In the genomic region with DNA sequence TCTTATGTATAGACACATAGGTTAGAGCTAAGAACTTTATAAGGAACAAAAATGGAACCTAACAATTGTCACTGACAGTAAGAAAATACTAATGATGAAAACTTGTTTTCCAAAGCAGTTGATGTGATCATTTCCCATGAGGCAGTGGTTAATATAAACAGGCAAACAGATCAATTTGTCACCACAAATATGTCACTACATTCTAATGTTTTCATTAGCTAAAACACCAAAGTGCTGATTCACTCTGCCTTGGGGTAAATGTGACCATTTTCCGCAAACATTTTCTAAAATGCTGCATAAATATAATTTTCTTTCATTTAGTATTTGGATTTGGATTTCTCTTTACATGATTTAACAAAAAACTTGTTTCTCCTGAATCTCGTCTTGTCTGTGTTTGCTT, we compare ENCODE assay signal across 22 cellular contexts.
DNase-seq lines count a peak whose midpoint lies in the region; ATAC-seq and TF ChIP-seq lines count a peak whose summit lies in the region.
"Had no signal": no experiment of that assay in that cellular context is flagged by ENCODE, and none has a peak within 500 bp of the region (broad histone marks: within the 10 kb centered on the region; RNA-seq: fewer than 3 reads in every experiment).

No MANE protein-coding gene starts in this region.

- H4K20me1 ChIP-seq in PC-3 (ENCODE audit: low read length) = no peaks in the 10 kb centered on the region
- H4K20me1 ChIP-seq: BLaER1 treated with 17β-estradiol and CSF1 and Interleukin-3, amounts not matched to agents 10 nM and 100 nM had no signal

- no peaks in the 10 kb centered on the region for H3K9me2 ChIP-seq in PC-3 (replicated peaks; ENCODE audit: low read length)

- CTCF ChIA-PET in PC-3 (lab: Charles Lee) = no interaction called here

- POLR2A ChIA-PET in PC-3 (lab: Charles Lee; ENCODE audit: unreplicated experiment) = no interaction called here

- no peaks in the 10 kb centered on the region for H3K36me3 ChIP-seq in PC-3 (ENCODE audit: low read depth, low read length)
- H3K36me3 ChIP-seq: BLaER1 treated with 17β-estradiol and CSF1 and Interleukin-3, amounts not matched to agents 10 nM and 100 nM; right lobe of liver had no signal

- no peaks in the 10 kb centered on the region for H3K79me2 ChIP-seq in PC-3 (ENCODE audit: low read length)

- H3K9me3 ChIP-seq in PC-3 (ENCODE audit: low read length) = no peaks in the 10 kb centered on the region
- H3K9me3 ChIP-seq: BLaER1 treated with 17β-estradiol and CSF1 and Interleukin-3, amounts not matched to agents 10 nM and 100 nM; Caco-2; right lobe of liver had no signal

- no peaks in the 10 kb centered on the region for H3K27me3 ChIP-seq in PC-3 (ENCODE audit: low read length)
- H3K27me3 ChIP-seq: BLaER1 treated with 17β-estradiol and CSF1 and Interleukin-3, amounts not matched to agents 10 nM and 100 nM; right lobe of liver had no signal

- TF ChIP-seq CTCF in PC-3 (conservative IDR thresholded peaks at IDR 0.05; ENCODE audit: low read depth, low read length) (no peak), epithelial cell of proximal tubule (conservative IDR thresholded peaks at IDR 0.05; ENCODE audit: low read depth, low read length) (no peak)

- intact Hi-C loops in PC-3 (cut with micrococcal nuclease) = no loop called here

- H2AFZ ChIP-seq in PC-3 (ENCODE audit: low read length) = peak overlapping the region; percentile 25; the same call in 1 of the 2 replicates

- no peak overlapping the region for H3K9ac ChIP-seq in PC-3 (ENCODE audit: low read length)
- H3K9ac ChIP-seq: BLaER1 treated with 17β-estradiol and CSF1 and Interleukin-3, amounts not matched to agents 10 nM and 100 nM had no signal

- no peak overlapping the region for H3K4me2 ChIP-seq in PC-3 (ENCODE audit: low read length)
- H3K4me2 ChIP-seq: BLaER1 treated with 17β-estradiol and CSF1 and Interleukin-3, amounts not matched to agents 10 nM and 100 nM had no signal

- H3F3A ChIP-seq in PC-3 (ENCODE audit: low read length, unreplicated experiment) = no peaks in the 10 kb centered on the region

- ATAC-seq in PC-3 = no peak
- no peak for ATAC-seq in HG02623 (IDR thresholded peaks at IDR 0.05; ENCODE audit: unreplicated experiment)
- ATAC-seq in GM19455 (IDR thresholded peaks at IDR 0.05; ENCODE audit: unreplicated experiment) = no peak
- ATAC-seq: right lobe of liver had no signal

- no peak overlapping the region for H3K27ac ChIP-seq in PC-3 (ENCODE audit: low read length)
- H3K27ac ChIP-seq: BLaER1 treated with 17β-estradiol and CSF1 and Interleukin-3, amounts not matched to agents 10 nM and 100 nM; right lobe of liver had no signal

- no TSS peak for BruUV-seq in PC-3 (replicated peaks; lab: Mats Ljungman, UMichigan)

- peak; percentile 52 for DNase-seq in AG20443 (ENCODE audit: low spot score)
- DNase-seq in PC-3 = peak; percentile 52
- peak; percentile 41 for DNase-seq in epithelial cell of proximal tubule (ENCODE audit: low read depth)
- DNase-seq in myocyte (ENCODE audit: low read depth) = peak; percentile 12
- no peak for DNase-seq in activated naive CD4-positive, alpha-beta T cell treated with Interleukin-2 at 50 U/mL for 16 hours
- DNase-seq in central memory CD4-positive, alpha-beta T cell = no peak
- DNase-seq: activated B cell treated with CpG ODN at 0.5 μM for 24 hours; activated CD4-positive, alpha-beta T cell treated with anti-CD3 and anti-CD28 coated beads, Interleukin-2, amount 50 U/mL, for 48 hours; Caco-2; dermis blood vessel endothelial cell; H7; KG1; MV-4-11; NCI-H1694 treated with DMSO at 0.1 percent for 48 hours; NCI-H2171 treated with DMSO at 0.1 percent for 48 hours; NCI-H69; right lobe of liver; RPMI8226; T-helper 9 cell had no signal

- peaks cover 9% of the 10 kb centered on the region; the same call in 1 of the 2 replicates for H3K4me1 ChIP-seq in PC-3 (ENCODE audit: insufficient read depth, low read length)
- H3K4me1 ChIP-seq: BLaER1 treated with 17β-estradiol and CSF1 and Interleukin-3, amounts not matched to agents 10 nM and 100 nM; Caco-2; right lobe of liver had no signal

- H3K4me3 ChIP-seq in PC-3 (ENCODE audit: low read length) = no peak overlapping the region
- no peak overlapping the region for H3K4me3 ChIP-seq in epithelial cell of proximal tubule (ENCODE audit: low read depth, low read length)
- H3K4me3 ChIP-seq: BLaER1 treated with 17β-estradiol and CSF1 and Interleukin-3, amounts not matched to agents 10 nM and 100 nM; right lobe of liver had no signal

Comparison
In these comparisons a context has a peak if more than half of its experiments do, and no peak if none do; other contexts are left out.
1. DNase-seq: peak in AG20443 (single experiment), PC-3 (single experiment), epithelial cell of proximal tubule (single experiment) and myocyte (single experiment); none in activated naive CD4-positive, alpha-beta T cell treated with Interleukin-2 at 50 U/mL for 16 hours (single experiment) and central memory CD4-positive, alpha-beta T cell (single experiment).